1 cellular context compared by ENCODE assay signal in genomic region chr11:14741195-14741594, GRCh38.
TF ChIP-seq lines count a peak whose summit lies in the region.

No MANE protein-coding gene starts in this region.

TF ChIP-seq in HepG2, 621 proteins besides CTCF, POLR2A, EP300 and RAD21 (continued from another document and continues in another):
- TF ChIP-seq, protein P1, sequence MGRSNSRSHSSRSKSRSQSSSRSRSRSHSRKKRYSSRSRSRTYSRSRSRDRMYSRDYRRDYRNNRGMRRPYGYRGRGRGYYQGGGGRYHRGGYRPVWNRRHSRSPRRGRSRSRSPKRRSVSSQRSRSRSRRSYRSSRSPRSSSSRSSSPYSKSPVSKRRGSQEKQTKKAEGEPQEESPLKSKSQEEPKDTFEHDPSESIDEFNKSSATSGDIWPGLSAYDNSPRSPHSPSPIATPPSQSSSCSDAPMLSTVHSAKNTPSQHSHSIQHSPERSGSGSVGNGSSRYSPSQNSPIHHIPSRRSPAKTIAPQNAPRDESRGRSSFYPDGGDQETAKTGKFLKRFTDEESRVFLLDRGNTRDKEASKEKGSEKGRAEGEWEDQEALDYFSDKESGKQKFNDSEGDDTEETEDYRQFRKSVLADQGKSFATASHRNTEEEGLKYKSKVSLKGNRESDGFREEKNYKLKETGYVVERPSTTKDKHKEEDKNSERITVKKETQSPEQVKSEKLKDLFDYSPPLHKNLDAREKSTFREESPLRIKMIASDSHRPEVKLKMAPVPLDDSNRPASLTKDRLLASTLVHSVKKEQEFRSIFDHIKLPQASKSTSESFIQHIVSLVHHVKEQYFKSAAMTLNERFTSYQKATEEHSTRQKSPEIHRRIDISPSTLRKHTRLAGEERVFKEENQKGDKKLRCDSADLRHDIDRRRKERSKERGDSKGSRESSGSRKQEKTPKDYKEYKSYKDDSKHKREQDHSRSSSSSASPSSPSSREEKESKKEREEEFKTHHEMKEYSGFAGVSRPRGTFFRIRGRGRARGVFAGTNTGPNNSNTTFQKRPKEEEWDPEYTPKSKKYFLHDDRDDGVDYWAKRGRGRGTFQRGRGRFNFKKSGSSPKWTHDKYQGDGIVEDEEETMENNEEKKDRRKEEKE (IDR thresholded peaks at IDR 0.05), result no peak
- TF ChIP-seq ZNF432 (CRISPR knock-in tag; IDR thresholded peaks at IDR 0.05; ENCODE audit: borderline replicate concordance) (no peak), RARA (CRISPR knock-in tag; IDR thresholded peaks at IDR 0.05) (peak; percentile 65), TBX2 (CRISPR knock-in tag; IDR thresholded peaks at IDR 0.05; ENCODE audit: borderline replicate concordance) (no peak), HMG20A (CRISPR knock-in tag; IDR thresholded peaks at IDR 0.05; ENCODE audit: borderline replicate concordance) (peak; percentile 60; the same call in 1 of the 2 replicates), YY1 (IDR thresholded peaks at IDR 0.05; ENCODE audit: insufficient read depth, insufficient replicate concordance, low read depth, low read length) (no peak), IRF2 (CRISPR knock-in tag; IDR thresholded peaks at IDR 0.05) (no peak), STAG1 (CRISPR knock-in tag; IDR thresholded peaks at IDR 0.05) (no peak), ZNF546 (CRISPR knock-in tag; conservative IDR thresholded peaks at IDR 0.05) (no peak), SMYD3 (CRISPR knock-in tag; IDR thresholded peaks at IDR 0.05) (no peak), TBP (CRISPR knock-in tag; IDR thresholded peaks at IDR 0.05) (no peak), ZNF772 (CRISPR knock-in tag; IDR thresholded peaks at IDR 0.05) (no peak), PTBP1 (IDR thresholded peaks at IDR 0.05; ENCODE audit: low read depth, low read length, poor library complexity, severe bottlenecking) (no peak), NFE2L1 (CRISPR knock-in tag; IDR thresholded peaks at IDR 0.05; ENCODE audit: borderline replicate concordance) (no peak), LBX2 (CRISPR knock-in tag; IDR thresholded peaks at IDR 0.05; ENCODE audit: borderline replicate concordance) (no peak), FOXO1 (CRISPR knock-in tag; IDR thresholded peaks at IDR 0.05) (peak; percentile 72; the same call in 1 of the 2 replicates), ZNF382 (CRISPR knock-in tag; IDR thresholded peaks at IDR 0.05; ENCODE audit: borderline replicate concordance) (no peak), NR2C2 (CRISPR knock-in tag; IDR thresholded peaks at IDR 0.05; ENCODE audit: borderline replicate concordance) (no peak), TP53 (CRISPR knock-in tag; conservative IDR thresholded peaks at IDR 0.05) (no peak), KDM6A (CRISPR knock-in tag; IDR thresholded peaks at IDR 0.05; ENCODE audit: low read depth) (peak; percentile 63; the same call in 1 of the 2 replicates), HDAC2 (CRISPR knock-in tag; IDR thresholded peaks at IDR 0.05) (peak; percentile 61; the same call in 1 of the 2 replicates), TRAFD1 (CRISPR knock-in tag; IDR thresholded peaks at IDR 0.05; ENCODE audit: borderline replicate concordance) (no peak), ZFY (CRISPR knock-in tag; IDR thresholded peaks at IDR 0.05) (no peak), ZNF558 (CRISPR knock-in tag; IDR thresholded peaks at IDR 0.05; ENCODE audit: borderline replicate concordance) (no peak), RERE (CRISPR knock-in tag; IDR thresholded peaks at IDR 0.05; ENCODE audit: low read depth) (0 out of 2 replicates have a peak, but pooled peaks have one; percentile 58), TOE1 (CRISPR knock-in tag; IDR thresholded peaks at IDR 0.05) (no peak), KAT8 (CRISPR knock-in tag; IDR thresholded peaks at IDR 0.05) (peak; percentile 48; the same call in 1 of the 2 replicates), PPARG (CRISPR knock-in tag; conservative IDR thresholded peaks at IDR 0.05) (0 out of 2 replicates have a peak, but pooled peaks have one; percentile 21), IRF1 (CRISPR knock-in tag; IDR thresholded peaks at IDR 0.05; ENCODE audit: low read depth) (no peak), POLR2AphosphoS2 (IDR thresholded peaks at IDR 0.05; ENCODE audit: low read depth, low read length) (no peak), ETV5 (CRISPR knock-in tag; IDR thresholded peaks at IDR 0.05; ENCODE audit: borderline replicate concordance) (no peak), U2AF1 (optimal IDR thresholded peaks at IDR 0.05; ENCODE audit: low read depth, low read length) (no peak), ZNF335 (CRISPR knock-in tag; IDR thresholded peaks at IDR 0.05) (no peak), ZNF563 (CRISPR knock-in tag; IDR thresholded peaks at IDR 0.05) (no peak), ZNF383 (CRISPR knock-in tag; IDR thresholded peaks at IDR 0.05; ENCODE audit: borderline replicate concordance) (no peak), ZNF749 (CRISPR knock-in tag; IDR thresholded peaks at IDR 0.05; ENCODE audit: borderline replicate concordance) (no peak), ZFP62 (CRISPR knock-in tag; IDR thresholded peaks at IDR 0.05) (no peak)
- TF ChIP-seq, protein P2, sequence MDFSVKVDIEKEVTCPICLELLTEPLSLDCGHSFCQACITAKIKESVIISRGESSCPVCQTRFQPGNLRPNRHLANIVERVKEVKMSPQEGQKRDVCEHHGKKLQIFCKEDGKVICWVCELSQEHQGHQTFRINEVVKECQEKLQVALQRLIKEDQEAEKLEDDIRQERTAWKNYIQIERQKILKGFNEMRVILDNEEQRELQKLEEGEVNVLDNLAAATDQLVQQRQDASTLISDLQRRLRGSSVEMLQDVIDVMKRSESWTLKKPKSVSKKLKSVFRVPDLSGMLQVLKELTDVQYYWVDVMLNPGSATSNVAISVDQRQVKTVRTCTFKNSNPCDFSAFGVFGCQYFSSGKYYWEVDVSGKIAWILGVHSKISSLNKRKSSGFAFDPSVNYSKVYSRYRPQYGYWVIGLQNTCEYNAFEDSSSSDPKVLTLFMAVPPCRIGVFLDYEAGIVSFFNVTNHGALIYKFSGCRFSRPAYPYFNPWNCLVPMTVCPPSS (IDR thresholded peaks at IDR 0.05), result no peak
- TF ChIP-seq, protein P3, sequence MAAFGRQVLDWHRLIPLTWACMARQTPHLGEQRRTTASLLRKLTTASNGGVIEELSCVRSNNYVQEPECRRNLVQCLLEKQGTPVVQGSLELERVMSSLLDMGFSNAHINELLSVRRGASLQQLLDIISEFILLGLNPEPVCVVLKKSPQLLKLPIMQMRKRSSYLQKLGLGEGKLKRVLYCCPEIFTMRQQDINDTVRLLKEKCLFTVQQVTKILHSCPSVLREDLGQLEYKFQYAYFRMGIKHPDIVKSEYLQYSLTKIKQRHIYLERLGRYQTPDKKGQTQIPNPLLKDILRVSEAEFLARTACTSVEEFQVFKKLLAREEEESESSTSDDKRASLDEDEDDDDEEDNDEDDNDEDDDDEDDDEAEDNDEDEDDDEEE (CRISPR knock-in tag; IDR thresholded peaks at IDR 0.05), result no peak
- TF ChIP-seq, protein P4, sequence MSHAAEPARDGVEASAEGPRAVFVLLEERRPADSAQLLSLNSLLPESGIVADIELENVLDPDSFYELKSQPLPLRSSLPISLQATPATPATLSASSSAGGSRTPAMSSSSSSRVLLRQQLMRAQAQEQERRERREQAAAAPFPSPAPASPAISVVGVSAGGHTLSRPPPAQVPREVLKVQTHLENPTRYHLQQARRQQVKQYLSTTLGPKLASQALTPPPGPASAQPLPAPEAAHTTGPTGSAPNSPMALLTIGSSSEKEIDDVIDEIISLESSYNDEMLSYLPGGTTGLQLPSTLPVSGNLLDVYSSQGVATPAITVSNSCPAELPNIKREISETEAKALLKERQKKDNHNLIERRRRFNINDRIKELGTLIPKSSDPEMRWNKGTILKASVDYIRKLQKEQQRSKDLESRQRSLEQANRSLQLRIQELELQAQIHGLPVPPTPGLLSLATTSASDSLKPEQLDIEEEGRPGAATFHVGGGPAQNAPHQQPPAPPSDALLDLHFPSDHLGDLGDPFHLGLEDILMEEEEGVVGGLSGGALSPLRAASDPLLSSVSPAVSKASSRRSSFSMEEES (CRISPR knock-in tag; IDR thresholded peaks at IDR 0.05), result peak; percentile 53
- TF ChIP-seq, protein P5, sequence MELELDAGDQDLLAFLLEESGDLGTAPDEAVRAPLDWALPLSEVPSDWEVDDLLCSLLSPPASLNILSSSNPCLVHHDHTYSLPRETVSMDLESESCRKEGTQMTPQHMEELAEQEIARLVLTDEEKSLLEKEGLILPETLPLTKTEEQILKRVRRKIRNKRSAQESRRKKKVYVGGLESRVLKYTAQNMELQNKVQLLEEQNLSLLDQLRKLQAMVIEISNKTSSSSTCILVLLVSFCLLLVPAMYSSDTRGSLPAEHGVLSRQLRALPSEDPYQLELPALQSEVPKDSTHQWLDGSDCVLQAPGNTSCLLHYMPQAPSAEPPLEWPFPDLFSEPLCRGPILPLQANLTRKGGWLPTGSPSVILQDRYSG (CRISPR knock-in tag; IDR thresholded peaks at IDR 0.05), result no peak
- TF ChIP-seq, protein P6, sequence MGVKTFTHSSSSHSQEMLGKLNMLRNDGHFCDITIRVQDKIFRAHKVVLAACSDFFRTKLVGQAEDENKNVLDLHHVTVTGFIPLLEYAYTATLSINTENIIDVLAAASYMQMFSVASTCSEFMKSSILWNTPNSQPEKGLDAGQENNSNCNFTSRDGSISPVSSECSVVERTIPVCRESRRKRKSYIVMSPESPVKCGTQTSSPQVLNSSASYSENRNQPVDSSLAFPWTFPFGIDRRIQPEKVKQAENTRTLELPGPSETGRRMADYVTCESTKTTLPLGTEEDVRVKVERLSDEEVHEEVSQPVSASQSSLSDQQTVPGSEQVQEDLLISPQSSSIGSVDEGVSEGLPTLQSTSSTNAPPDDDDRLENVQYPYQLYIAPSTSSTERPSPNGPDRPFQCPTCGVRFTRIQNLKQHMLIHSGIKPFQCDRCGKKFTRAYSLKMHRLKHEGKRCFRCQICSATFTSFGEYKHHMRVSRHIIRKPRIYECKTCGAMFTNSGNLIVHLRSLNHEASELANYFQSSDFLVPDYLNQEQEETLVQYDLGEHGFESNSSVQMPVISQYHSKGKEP (CRISPR knock-in tag; IDR thresholded peaks at IDR 0.05), result no peak
- TF ChIP-seq, protein P7, sequence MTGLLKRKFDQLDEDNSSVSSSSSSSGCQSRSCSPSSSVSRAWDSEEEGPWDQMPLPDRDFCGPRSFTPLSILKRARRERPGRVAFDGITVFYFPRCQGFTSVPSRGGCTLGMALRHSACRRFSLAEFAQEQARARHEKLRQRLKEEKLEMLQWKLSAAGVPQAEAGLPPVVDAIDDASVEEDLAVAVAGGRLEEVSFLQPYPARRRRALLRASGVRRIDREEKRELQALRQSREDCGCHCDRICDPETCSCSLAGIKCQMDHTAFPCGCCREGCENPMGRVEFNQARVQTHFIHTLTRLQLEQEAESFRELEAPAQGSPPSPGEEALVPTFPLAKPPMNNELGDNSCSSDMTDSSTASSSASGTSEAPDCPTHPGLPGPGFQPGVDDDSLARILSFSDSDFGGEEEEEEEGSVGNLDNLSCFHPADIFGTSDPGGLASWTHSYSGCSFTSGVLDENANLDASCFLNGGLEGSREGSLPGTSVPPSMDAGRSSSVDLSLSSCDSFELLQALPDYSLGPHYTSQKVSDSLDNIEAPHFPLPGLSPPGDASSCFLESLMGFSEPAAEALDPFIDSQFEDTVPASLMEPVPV (CRISPR knock-in tag; IDR thresholded peaks at IDR 0.05), result no peak
